In genomic region chr5:169350016-169350415, GRCh38 we compare ENCODE assay signal across 13 cellular contexts. TPM values are rescaled to one million over a fixed set of nuclear protein-coding genes. Genes with fewer than 3 reads are reported as not detected.
A peak's percentile ranks its signal among the peaks of the same experiment; 100 is the strongest.
DNase-seq lines count a peak whose midpoint lies in the region; ATAC-seq, FAIRE-seq and TF ChIP-seq lines count a peak whose summit lies in the region.
"Had no signal": no experiment of that assay in that cellular context is flagged by ENCODE, and none has a peak within 500 bp of the region (broad histone marks: within the 10 kb centered on the region; RNA-seq: fewer than 3 reads in every experiment).

No MANE protein-coding gene starts in this region.

- H3K27ac ChIP-seq in keratinocyte (ENCODE audit: control insufficient read depth, insufficient read depth, low read length) (peak overlapping the region; percentile 72), GM23338 (ENCODE audit: low read depth) (no peak overlapping the region)
- H3K27ac ChIP-seq: esophagus squamous epithelium, prostate gland, transverse colon had no signal

- no peak overlapping the region for H3K4me3 ChIP-seq in BJ (ENCODE audit: low read depth, low read length)
- no peak overlapping the region for H3K4me3 ChIP-seq in keratinocyte (ENCODE audit: control insufficient read depth in 2 of 3, extremely low read depth in 1 of 3, insufficient read depth in 2 of 3, low read depth in 1 of 3, low read length in 3 of 3)
- no peak overlapping the region for H3K4me3 ChIP-seq in GM23338
- H3K4me3 ChIP-seq: esophagus squamous epithelium, prostate gland, transverse colon had no signal

- H3K4me3 Mint-ChIP-seq in GM23338 = no peak overlapping the region
- H3K4me3 Mint-ChIP-seq: CD4-positive, alpha-beta T cell; T-helper 17 cell had no signal

- dilution Hi-C loops in keratinocyte (cut with MboI; ENCODE audit: extremely low pct_ligation_motif_present, low sequenced_read_pairs) = no loop called here

- H4K20me1 ChIP-seq in keratinocyte (ENCODE audit: control insufficient read depth, extremely low read depth, insufficient read depth, low read length) (no peaks in the 10 kb centered on the region), GM23338 (replicated peaks; ENCODE audit: insufficient read depth) (no peaks in the 10 kb centered on the region)

- no peaks in the 10 kb centered on the region for H3F3A ChIP-seq in GM23338 (replicated peaks; ENCODE audit: low read depth)

- H3K79me2 ChIP-seq in keratinocyte (ENCODE audit: control insufficient read depth, insufficient read depth, low read length) (no peaks in the 10 kb centered on the region), GM23338 (replicated peaks; ENCODE audit: insufficient read depth) (no peaks in the 10 kb centered on the region)

- CTCF ChIA-PET in BJ (lab: Yijun Ruan, JAX) = no interaction called here

- no peaks in the 10 kb centered on the region for H3K27me3 Mint-ChIP-seq in GM23338 (ENCODE audit: insufficient read depth, low read depth, poor library complexity)

- H3K4me1 Mint-ChIP-seq in GM23338 = no peaks in the 10 kb centered on the region
- H3K4me1 Mint-ChIP-seq: T-helper 17 cell had no signal

- no peaks in the 10 kb centered on the region for H3K9me3 Mint-ChIP-seq in GM23338
- H3K9me3 Mint-ChIP-seq: CD4-positive, alpha-beta T cell had no signal

- H3K36me3 Mint-ChIP-seq in GM23338 (ENCODE audit: low read depth) = no peaks in the 10 kb centered on the region

- peaks cover 45% of the 10 kb centered on the region for H3K4me1 ChIP-seq in keratinocyte (ENCODE audit: control insufficient read depth, extremely low read depth, insufficient read depth, low read length)
- H3K4me1 ChIP-seq in GM23338 (ENCODE audit: insufficient read depth) = no peaks in the 10 kb centered on the region
- H3K4me1 ChIP-seq: prostate gland, transverse colon had no signal

- H2AFZ ChIP-seq in keratinocyte (ENCODE audit: control insufficient read depth, low read length) = no peak overlapping the region
- no peak overlapping the region for H2AFZ ChIP-seq in GM23338

- H3K27me3 ChIP-seq in BJ (ENCODE audit: control insufficient read depth, insufficient read depth, low read length) = no peaks in the 10 kb centered on the region
- H3K27me3 ChIP-seq in keratinocyte (ENCODE audit: control insufficient read depth, extremely low read depth, insufficient read depth, low read length) = no peaks in the 10 kb centered on the region
- H3K27me3 ChIP-seq in GM23338 (ENCODE audit: insufficient read depth) = no peaks in the 10 kb centered on the region
- H3K27me3 ChIP-seq: transverse colon had no signal

- no peaks in the 10 kb centered on the region for H3K9me3 ChIP-seq in keratinocyte (ENCODE audit: control insufficient read depth, low read depth, low read length)
- H3K9me3 ChIP-seq: esophagus squamous epithelium, prostate gland, transverse colon had no signal

- H3K36me3 ChIP-seq in BJ (ENCODE audit: control insufficient read depth, insufficient read depth, low read length) (no peaks in the 10 kb centered on the region), keratinocyte (ENCODE audit: control insufficient read depth in 2 of 2, extremely low read depth in 1 of 2, insufficient read depth in 2 of 2, low read length in 2 of 2) (no peaks in the 10 kb centered on the region), GM23338 (ENCODE audit: insufficient read depth) (no peaks in the 10 kb centered on the region)
- H3K36me3 ChIP-seq: esophagus squamous epithelium, prostate gland, transverse colon had no signal

- no peak overlapping the region for H3K9ac ChIP-seq in keratinocyte (ENCODE audit: control insufficient read depth, extremely low read depth, insufficient read depth, low read length)

- no peak for TF ChIP-seq CTCF in BJ (IDR thresholded peaks at IDR 0.05; ENCODE audit: insufficient read depth, low read depth, low read length)
- TF ChIP-seq CTCF in keratinocyte (optimal IDR thresholded peaks at IDR 0.05 in 1 of 3, IDR thresholded peaks at IDR 0.05 in 1 of 3, conservative IDR thresholded peaks at IDR 0.05 in 1 of 3; ENCODE audit: extremely low read depth in 1 of 3, insufficient read depth in 2 of 3, low read length in 3 of 3) = no peak
- TF ChIP-seq CTCF in GM23338 (conservative IDR thresholded peaks at IDR 0.05; ENCODE audit: low read depth in 2 of 2) = no peak

- ATAC-seq in HG02981 (IDR thresholded peaks at IDR 0.05; ENCODE audit: unreplicated experiment) = peak; percentile 74
- ATAC-seq in HG03108 (IDR thresholded peaks at IDR 0.05; ENCODE audit: unreplicated experiment) = no peak
- no peak for ATAC-seq in GM21717 (IDR thresholded peaks at IDR 0.05; ENCODE audit: unreplicated experiment)
- ATAC-seq in GM23338 = no peak
- ATAC-seq: T-helper 17 cell had no signal

- POLR2A ChIA-PET in BJ (lab: Charles Lee) = interaction anchor here (0.7 kb wide), 1 partner anchor 167 kb away, joined by 3 read pairs; no protein-coding TSS in a partner anchor

- DNase-seq in BJ (ENCODE audit: low read depth) = peak; percentile 17
- peak; percentile 92 for DNase-seq in amniotic epithelial cell (ENCODE audit: low read depth)
- DNase-seq in keratinocyte (ENCODE audit: low read depth, low spot score) = peak; percentile 57
- no peak for DNase-seq in NCI-H345 (lab: John Stamatoyannopoulos, UW)
- no peak for DNase-seq in GM23338 (ENCODE audit: low spot score)
- DNase-seq: CD4-positive, alpha-beta T cell; esophagus squamous epithelium; T-helper 17 cell; transverse colon had no signal

- peaks cover 2% of the 10 kb centered on the region; the same call in 1 of the 2 replicates for H3K9me2 ChIP-seq in GM23338 (ENCODE audit: insufficient read depth)

- H3K4me2 ChIP-seq in keratinocyte (ENCODE audit: control insufficient read depth, extremely low read depth, insufficient read depth, low read depth, low read length) (peak overlapping the region; percentile 54), GM23338 (no peak overlapping the region)

- H3K9me1 ChIP-seq in keratinocyte (ENCODE audit: control insufficient read depth, extremely low read depth, insufficient read depth, low read length) = no peaks in the 10 kb centered on the region

- FAIRE-seq in keratinocyte (lab: Jason Lieb, UNC) = peak; percentile 78

- H3K27ac Mint-ChIP-seq in GM23338 = no peak overlapping the region
- H3K27ac Mint-ChIP-seq: CD4-positive, alpha-beta T cell; T-helper 17 cell had no signal

TF ChIP-seq in GM23338, 12 proteins besides CTCF, POLR2A, EP300 and RAD21 (continues in another document):
- TF ChIP-seq EZH2phosphoT487 (IDR thresholded peaks at IDR 0.05; ENCODE audit: unreplicated experiment) (no peak), STAT1 (IDR thresholded peaks at IDR 0.05; ENCODE audit: unreplicated experiment) (no peak), EZH2 (IDR thresholded peaks at IDR 0.05; ENCODE audit: low read depth, unreplicated experiment) (no peak), POLR2AphosphoS5 (IDR thresholded peaks at IDR 0.05; ENCODE audit: low read depth) (no peak)

RNA-seq across cellular contexts. Expression of gene SLIT3, which starts 49.1 kb away (rescaled TPM):
- 18.1 and 26.8 TPM in 2 replicates for polyA plus RNA-seq in BJ (2011; rRNA removed)
- polyA minus RNA-seq in BJ (2011; rRNA and poly(A)+ RNA removed) = 30.5 and 39.7 TPM in 2 replicates
- 2.4 to 10.1 TPM (median 3.1 TPM) in 3 replicates for polyA plus RNA-seq in keratinocyte
- polyA plus RNA-seq in keratinocyte (2011; ENCODE audit: low read depth) = 1.3 TPM
- polyA plus RNA-seq in keratinocyte (2011; cell fraction: cytosol; rRNA removed) = 3.6 and 6.3 TPM in 2 replicates
- polyA plus RNA-seq in keratinocyte (2011; cell fraction: nucleus; rRNA removed) = 15.8 and 21.4 TPM in 2 replicates
- polyA plus RNA-seq in keratinocyte (2012; ENCODE audit: low replicate concordance) = 1.6 and 8.5 TPM in 2 replicates
- 9.5 to 47.6 TPM (median 12.0 TPM) in 3 replicates for polyA minus RNA-seq in keratinocyte
- polyA minus RNA-seq in keratinocyte (2011; cell fraction: cytosol; rRNA and poly(A)+ RNA removed) = 10.9 TPM
- 25.7 and 34.5 TPM in 2 replicates for polyA minus RNA-seq in keratinocyte (2011; cell fraction: nucleus; rRNA and poly(A)+ RNA removed)
- 0.59 and 4.3 TPM in 2 replicates for total RNA-seq in GM23338 (2014; rRNA removed; shearing (Covaris generic))
- polyA plus RNA-seq in GM23338 (2016; fragmentation: Nextera tagmentation; extraction: Ambion mirVana) = 0.71 and 0.83 TPM in 2 replicates
- total RNA-seq: CD4-positive, alpha-beta T cell; T-helper 17 cell had no signal

Comparison
In these comparisons a context has a peak if more than half of its experiments do, and no peak if none do; other contexts are left out.
1. DNase-seq: peak in BJ (single experiment), amniotic epithelial cell (single experiment) and keratinocyte (single experiment); none in NCI-H345 (single experiment) and GM23338 (single experiment).